Comparison of ENCODE assay signal across 8 cellular contexts in genomic region chr1:58814251-58815068, GRCh38. TPM values are rescaled to one million over a fixed set of nuclear protein-coding genes. Genes with fewer than 3 reads are reported as not detected.
DNase-seq lines count a peak whose midpoint lies in the region; ATAC-seq and TF ChIP-seq lines count a peak whose summit lies in the region.

No MANE protein-coding gene starts in this region.

- intact Hi-C loops in Panc1 (cut with micrococcal nuclease; ENCODE audit: unreplicated experiment): no loop called here
- intact Hi-C loops in naive thymus-derived CD4-positive, alpha-beta T cell (cut with micrococcal nuclease): loop anchor here (5.0 to 10.0 kb wide), 4 partner anchors 88 to 270 kb away; partner anchors contain the start of gene OMA1 (in 1 of the 2)

- no peaks in the 10 kb centered on the region for H3K27me3 ChIP-seq in BLaER1 treated with 17β-estradiol and CSF1 and Interleukin-3, amounts not matched to agents 10 nM and 100 nM
- no peaks in the 10 kb centered on the region for H3K27me3 ChIP-seq in Panc1 (ENCODE audit: control insufficient read depth, insufficient read depth, low read length)
- no peaks in the 10 kb centered on the region for H3K27me3 ChIP-seq in naive thymus-derived CD4-positive, alpha-beta T cell (ENCODE audit: control insufficient read depth in 2 of 2, insufficient read depth in 2 of 2, low read length in 2 of 2)
- H3K27me3 ChIP-seq in SJCRH30: no peaks in the 10 kb centered on the region

- in situ Hi-C loops in Panc1 (cut with HindIII; ENCODE audit: low pct_unique_long_range_greater_than_20kb, low sequenced_read_pairs): no loop called here

- no peak for TF ChIP-seq POLR2A in erythroblast (IDR thresholded peaks at IDR 0.05; ENCODE audit: low read length)

- H3K9me3 Mint-ChIP-seq in naive thymus-derived CD4-positive, alpha-beta T cell: peaks cover 0 to 2% (median 0%) of the 10 kb centered on the region in 11 donors

- peak overlapping the region; percentile 36 to 90 (median 74) for H3K27ac Mint-ChIP-seq in naive thymus-derived CD4-positive, alpha-beta T cell

- peak overlapping the region; percentile 52 to 94 (median 86) for H3K4me3 Mint-ChIP-seq in naive thymus-derived CD4-positive, alpha-beta T cell

- CTCF ChIA-PET in Panc1 (lab: Charles Lee): no interaction called here
- CTCF ChIA-PET in naive thymus-derived CD4-positive, alpha-beta T cell (lab: Charles Lee): no interaction called here

- peak overlapping the region in 8 of 11 experiments; percentile 73 to 91 (median 84); a peak in 12 of 22 replicates for H3K27ac ChIP-seq in BLaER1 treated with 17β-estradiol and CSF1 and Interleukin-3, amounts not matched to agents 10 nM and 100 nM
- H3K27ac ChIP-seq in Panc1 (ENCODE audit: low read length) (peak overlapping the region; percentile 97), SJCRH30 (no peak overlapping the region)
- H3K27ac ChIP-seq in naive thymus-derived CD4-positive, alpha-beta T cell (ENCODE audit: low read depth, low read length): peak overlapping the region; percentile 77

- no peak for DNase-seq in Panc1 (ENCODE audit: low read depth, low spot score)
- DNase-seq in erythroblast (lab: John Stamatoyannopoulos, UW): peak; percentile 28 to 39
- DNase-seq in naive thymus-derived CD4-positive, alpha-beta T cell: no peak
- no peak for DNase-seq in DMS114 treated with DMSO at 0.1 percent for 48 hours (lab: John Stamatoyannopoulos, UW; ENCODE audit: unreplicated experiment)
- no peak for DNase-seq in SJCRH30
- DNase-seq in stimulated activated CD4-positive, alpha-beta T cell treated with anti-CD3 and anti-CD28 coated beads, Interleukin-4, amount 100 ng/mL, for 24 hours: no peak

- H3K9me3 ChIP-seq in BLaER1 treated with 17β-estradiol and CSF1 and Interleukin-3, amounts not matched to agents 10 nM and 100 nM (replicated peaks in 1 of 11): no peaks in the 10 kb centered on the region
- H3K9me3 ChIP-seq in Panc1 (ENCODE audit: control insufficient read depth, insufficient read depth, low read depth, low read length) (no peaks in the 10 kb centered on the region), SJCRH30 (replicated peaks) (no peaks in the 10 kb centered on the region)
- no peaks in the 10 kb centered on the region for H3K9me3 ChIP-seq in naive thymus-derived CD4-positive, alpha-beta T cell (ENCODE audit: control insufficient read depth in 2 of 3, low read length in 3 of 3)

- peak overlapping the region in 9 of 10 experiments; percentile 58 to 70 (median 63); a peak in 15 of 20 replicates for H3K4me3 ChIP-seq in BLaER1 treated with 17β-estradiol and CSF1 and Interleukin-3, amounts not matched to agents 10 nM and 100 nM
- H3K4me3 ChIP-seq in Panc1 (ENCODE audit: low read depth in 2 of 2, low read length in 2 of 2) (no peak overlapping the region; a peak in 1 of 4 replicates), SJCRH30 (no peak overlapping the region)
- H3K4me3 ChIP-seq in naive thymus-derived CD4-positive, alpha-beta T cell (ENCODE audit: low read length): peak overlapping the region; percentile 89

- no peaks in the 10 kb centered on the region for H3K36me3 ChIP-seq in BLaER1 treated with 17β-estradiol and CSF1 and Interleukin-3, amounts not matched to agents 10 nM and 100 nM
- no peaks in the 10 kb centered on the region for H3K36me3 ChIP-seq in Panc1 (ENCODE audit: control insufficient read depth, insufficient read depth, low read length)
- H3K36me3 ChIP-seq in naive thymus-derived CD4-positive, alpha-beta T cell (ENCODE audit: control insufficient read depth in 2 of 3, insufficient read depth in 3 of 3, low read length in 3 of 3): no peaks in the 10 kb centered on the region
- no peaks in the 10 kb centered on the region for H3K36me3 ChIP-seq in SJCRH30

- POLR2A ChIA-PET in Panc1 (lab: Charles Lee): no interaction called here
- POLR2A ChIA-PET in naive thymus-derived CD4-positive, alpha-beta T cell (lab: Charles Lee): interaction anchor here (1.5 to 1.9 kb wide), 2 partner anchors 11 to 31 kb away, joined by 5 to 13 read pairs; partner anchors contain the start of gene JUN

- H3K4me2 ChIP-seq in BLaER1 treated with 17β-estradiol and CSF1 and Interleukin-3, amounts not matched to agents 10 nM and 100 nM: peak overlapping the region; percentile 96 to 99 (median 97)

- peaks cover 22 to 60% (median 48%) of the 10 kb centered on the region in 7 donors for H3K4me1 Mint-ChIP-seq in naive thymus-derived CD4-positive, alpha-beta T cell

- H3K27me3 Mint-ChIP-seq in naive thymus-derived CD4-positive, alpha-beta T cell: no peaks in the 10 kb centered on the region

- TF ChIP-seq CTCF in Panc1 (IDR thresholded peaks at IDR 0.05): no peak

- no peak for ATAC-seq in Panc1
- ATAC-seq in naive thymus-derived CD4-positive, alpha-beta T cell: no peak
- no peak for ATAC-seq in HG03571 (IDR thresholded peaks at IDR 0.05; ENCODE audit: unreplicated experiment)

- peaks cover 0 to 25% (median 0%) of the 10 kb centered on the region in 5 donors for H3K36me3 Mint-ChIP-seq in naive thymus-derived CD4-positive, alpha-beta T cell

- peak overlapping the region; percentile 68 to 85 (median 80); a peak in 15 of 22 replicates for H3K9ac ChIP-seq in BLaER1 treated with 17β-estradiol and CSF1 and Interleukin-3, amounts not matched to agents 10 nM and 100 nM

- peaks cover 21 to 68% (median 24%) of the 10 kb centered on the region in 10 experiments for H3K4me1 ChIP-seq in BLaER1 treated with 17β-estradiol and CSF1 and Interleukin-3, amounts not matched to agents 10 nM and 100 nM
- peaks cover 32% of the 10 kb centered on the region for H3K4me1 ChIP-seq in Panc1 (ENCODE audit: control insufficient read depth, insufficient read depth, low read length)
- peaks cover 27 to 34% of the 10 kb centered on the region in 2 donors for H3K4me1 ChIP-seq in naive thymus-derived CD4-positive, alpha-beta T cell (ENCODE audit: control insufficient read depth in 2 of 2, insufficient read depth in 2 of 2, low read length in 2 of 2)
- peaks cover 18% of the 10 kb centered on the region for H3K4me1 ChIP-seq in SJCRH30

- BruUV-seq in Panc1 (replicated peaks; lab: Mats Ljungman, UMichigan): no TSS peak

- no peaks in the 10 kb centered on the region for H4K20me1 ChIP-seq in BLaER1 treated with 17β-estradiol and CSF1 and Interleukin-3, amounts not matched to agents 10 nM and 100 nM

RNA-seq across cellular contexts. Expression of gene JUN, which starts 30.6 kb away (rescaled TPM):
- total RNA-seq in Panc1 (2021; ENCODE audit: unreplicated experiment): 70.0 TPM
- polyA plus RNA-seq in Panc1 (2012; ENCODE audit: insufficient read length): 74.0 TPM
- total RNA-seq in naive thymus-derived CD4-positive, alpha-beta T cell: 1,000 to 10,000 TPM in 2 of 5 experiments, 10 to 100 TPM in 3; 17.9 to 1,362 (median 41.2) TPM
- polyA plus RNA-seq in naive thymus-derived CD4-positive, alpha-beta T cell: 10 to 100 TPM; 21.9 to 30.1 TPM
- total RNA-seq in SJCRH30 (2014; rRNA removed; shearing (Covaris generic)): 92.2 and 96.2 TPM in 2 replicates

Comparison
In these comparisons a context has a peak if more than half of its experiments do, and no peak if none do; other contexts are left out.
1. H3K4me3 ChIP-seq: peak in BLaER1 treated with 17β-estradiol and CSF1 and Interleukin-3, amounts not matched to agents 10 nM and 100 nM (9 of 10) and naive thymus-derived CD4-positive, alpha-beta T cell (single experiment); none in Panc1 (0 of 2) and SJCRH30 (single experiment).
2. DNase-seq: peak in erythroblast (2 of 2); none in Panc1 (single experiment), naive thymus-derived CD4-positive, alpha-beta T cell (0 of 9), DMS114 treated with DMSO at 0.1 percent for 48 hours (single experiment), SJCRH30 (0 of 2) and stimulated activated CD4-positive, alpha-beta T cell treated with anti-CD3 and anti-CD28 coated beads, Interleukin-4, amount 100 ng/mL, for 24 hours (single experiment).